In the genomic region with DNA sequence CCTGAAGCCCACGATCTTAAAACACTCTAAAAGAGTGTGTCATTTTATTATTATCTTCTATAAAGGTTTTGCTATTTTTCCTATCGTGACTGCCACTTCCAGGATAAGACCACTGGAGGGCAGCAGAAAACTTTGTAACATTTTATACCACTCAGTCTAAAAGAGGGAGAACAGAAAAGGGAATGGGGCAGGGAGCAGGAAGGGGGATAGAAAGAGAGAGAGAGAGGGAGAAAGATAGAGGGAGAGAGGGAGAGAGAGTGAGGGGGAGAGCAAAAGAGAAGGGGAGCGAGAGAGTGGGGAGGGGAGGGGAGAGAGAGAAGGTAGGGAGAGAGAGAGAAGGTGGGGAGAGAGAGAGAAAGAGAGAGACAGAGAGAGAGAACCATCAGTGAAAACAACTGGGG, we compare ENCODE assay signal across 8 cellular contexts. TPM values are rescaled to one million over a fixed set of nuclear protein-coding genes. Genes with fewer than 3 reads are reported as not detected.
DNase-seq lines count a peak whose midpoint lies in the region; ATAC-seq and TF ChIP-seq lines count a peak whose summit lies in the region.

No MANE protein-coding gene starts in this region.

- H3K9me2 ChIP-seq in SK-N-SH: no peaks in the 10 kb centered on the region

- TF ChIP-seq RAD21 in SK-N-SH (IDR thresholded peaks at IDR 0.05; ENCODE audit: low read length): peak; percentile 90

- no peak for ATAC-seq in HG03097 (IDR thresholded peaks at IDR 0.05; ENCODE audit: low FRiP score, unreplicated experiment)

- no peak overlapping the region for H3K27ac ChIP-seq in KMS-11
- H3K27ac ChIP-seq in SK-N-SH (ENCODE audit: low read depth in 2 of 2, low read length in 1 of 2): no peak overlapping the region

- no peaks in the 10 kb centered on the region for H3K36me3 ChIP-seq in KMS-11 (ENCODE audit: insufficient read depth)
- no peaks in the 10 kb centered on the region for H3K36me3 ChIP-seq in SK-N-SH (replicated peaks in 1 of 2; ENCODE audit: control insufficient read depth in 1 of 2, insufficient read depth in 2 of 2, low read length in 1 of 2)

- H3K27me3 Mint-ChIP-seq in activated T-cell treated with anti-CD3 and anti-CD28 coated beads, Interleukin-2, amount 50 U/mL, for 24 hours: no peaks in the 10 kb centered on the region
- H3K27me3 Mint-ChIP-seq in brain: no peaks in the 10 kb centered on the region
- peaks cover 0 to 5% (median 2%) of the 10 kb centered on the region in 3 donors for H3K27me3 Mint-ChIP-seq in immature natural killer cell (ENCODE audit: low read depth in 3 of 3)

- H3K36me3 Mint-ChIP-seq in activated T-cell treated with anti-CD3 and anti-CD28 coated beads, Interleukin-2, amount 50 U/mL, for 24 hours (ENCODE audit: low read depth): no peaks in the 10 kb centered on the region
- H3K36me3 Mint-ChIP-seq in brain (no peaks in the 10 kb centered on the region), immature natural killer cell (no peaks in the 10 kb centered on the region)

- H3K4me3 ChIP-seq in KMS-11 (IDR thresholded peaks at IDR 0.05; ENCODE audit: insufficient read depth, low read depth, low read length) (no peak overlapping the region), SK-N-SH (ENCODE audit: low read depth in 2 of 2, low read length in 1 of 2) (no peak overlapping the region)

- no peaks in the 10 kb centered on the region for H3K4me1 ChIP-seq in KMS-11 (ENCODE audit: low read depth, poor library complexity, severe bottlenecking)
- peaks cover 11 to 14% of the 10 kb centered on the region in 2 experiments; a peak in 3 of 4 replicates for H3K4me1 ChIP-seq in SK-N-SH (ENCODE audit: control insufficient read depth in 1 of 2, insufficient read depth in 2 of 2, low read depth in 1 of 2, low read length in 1 of 2)

- H3K79me2 ChIP-seq in KMS-11 (ENCODE audit: insufficient read depth, low read depth) (no peaks in the 10 kb centered on the region), SK-N-SH (ENCODE audit: insufficient read depth) (no peaks in the 10 kb centered on the region)

- H2AFZ ChIP-seq in KMS-11 (ENCODE audit: low read depth) (no peak overlapping the region), SK-N-SH (ENCODE audit: low read depth) (peak overlapping the region; percentile 41)

- H3F3A ChIP-seq in SK-N-SH (replicated peaks; ENCODE audit: insufficient read depth): peaks cover 3% of the 10 kb centered on the region

- no peak overlapping the region for H3K27ac Mint-ChIP-seq in activated T-cell treated with anti-CD3 and anti-CD28 coated beads, Interleukin-2, amount 50 U/mL, for 24 hours
- H3K27ac Mint-ChIP-seq in brain (peak overlapping the region in 3 of 5 experiments; percentile 18 to 69 (median 41)), immature natural killer cell (peak overlapping the region in 1 of 6 donors; percentile 50)

- H3K9me3 ChIP-seq in SK-N-SH: no peaks in the 10 kb centered on the region

- TF ChIP-seq EP300 in SK-N-SH (IDR thresholded peaks at IDR 0.05; ENCODE audit: borderline replicate concordance in 1 of 2, low read depth in 1 of 2, low read length in 1 of 2): no peak

- POLR2A ChIA-PET in SK-N-SH (lab: Yijun Ruan, JAX): no interaction called here

- no peak overlapping the region for H3K4me3 Mint-ChIP-seq in activated T-cell treated with anti-CD3 and anti-CD28 coated beads, Interleukin-2, amount 50 U/mL, for 24 hours
- H3K4me3 Mint-ChIP-seq in brain (no peak overlapping the region), immature natural killer cell (no peak overlapping the region)

- peaks cover 11% of the 10 kb centered on the region for H3K4me1 Mint-ChIP-seq in activated T-cell treated with anti-CD3 and anti-CD28 coated beads, Interleukin-2, amount 50 U/mL, for 24 hours (ENCODE audit: low read depth)
- peaks cover 25% of the 10 kb centered on the region for H3K4me1 Mint-ChIP-seq in brain
- no peaks in the 10 kb centered on the region for H3K4me1 Mint-ChIP-seq in immature natural killer cell

- DNase-seq in activated T-cell treated with anti-CD3 and anti-CD28 coated beads for 24 hours (ENCODE audit: low read depth): peak; percentile 32
- no peak for DNase-seq in activated T-cell treated with anti-CD3 and anti-CD28 coated beads, Interleukin-2, amount 50 U/mL, for 24 hours
- peak; percentile 58 for DNase-seq in SK-N-SH
- DNase-seq in immature natural killer cell: peak; percentile 35 to 58 (median 48)
- DNase-seq in stimulated activated CD4-positive, alpha-beta T cell treated with anti-CD3 and anti-CD28 coated beads, Interleukin-2, amount 100 ng/mL, for 24 hours: peak; percentile 16 to 43

- TF ChIP-seq CTCF in KMS-11 (conservative IDR thresholded peaks at IDR 0.05; ENCODE audit: low read depth, low read length) (peak; percentile 89), SK-N-SH (IDR thresholded peaks at IDR 0.05) (peak; percentile 88), brain (conservative IDR thresholded peaks at IDR 0.05) (peak; percentile 82 to 85)

- WGBS in SK-N-SH (ENCODE audit: low lambda C conversion rate): under 1% methylated on average over 3 of the region's 3 CpGs

- H4K20me1 ChIP-seq in KMS-11 (ENCODE audit: insufficient read depth) (no peaks in the 10 kb centered on the region), SK-N-SH (ENCODE audit: insufficient read depth) (no peaks in the 10 kb centered on the region)

- no peaks in the 10 kb centered on the region for H3K9me3 Mint-ChIP-seq in activated T-cell treated with anti-CD3 and anti-CD28 coated beads, Interleukin-2, amount 50 U/mL, for 24 hours
- H3K9me3 Mint-ChIP-seq in brain (peaks cover 0 to 3% (median 0%) of the 10 kb centered on the region in 5 experiments), immature natural killer cell (no peaks in the 10 kb centered on the region)

- H3K27me3 ChIP-seq in KMS-11 (ENCODE audit: insufficient read depth, low read depth): no peaks in the 10 kb centered on the region
- no peaks in the 10 kb centered on the region for H3K27me3 ChIP-seq in SK-N-SH (ENCODE audit: insufficient read depth)

- H3K4me2 ChIP-seq in KMS-11 (no peak overlapping the region), SK-N-SH (no peak overlapping the region)

- CTCF ChIA-PET in SK-N-SH (lab: Yijun Ruan, JAX): interaction anchor here (0.6 to 6.5 kb wide), 11 partner anchors 9 to 376 kb away, joined by 3 to 43 read pairs (median 3); a partner anchor contains a TSS

- H3K9ac ChIP-seq in KMS-11: no peak overlapping the region
- H3K9ac ChIP-seq in SK-N-SH: no peak overlapping the region

TF ChIP-seq in SK-N-SH, 30 proteins besides CTCF, POLR2A, EP300 and RAD21:
- no peak for TF ChIP-seq POLR2AphosphoS5 (IDR thresholded peaks at IDR 0.05; ENCODE audit: low read depth, low read length)
- peak; percentile 88 for TF ChIP-seq SMC3 (IDR thresholded peaks at IDR 0.05; ENCODE audit: low read depth, low read length)
- TF ChIP-seq ELF1 (IDR thresholded peaks at IDR 0.05): no peak
TF ChIP-seq in SK-N-SH: peak in this region for 1.

RNA-seq across cellular contexts. Expression of a gene that starts 2.0 kb away (rescaled TPM):
- polyA plus RNA-seq in SK-N-SH (2012; rRNA removed) (not detected in 2 replicates), brain (ENCODE audit: insufficient read depth, low read depth, low replicate concordance) (not detected), immature natural killer cell (not detected)
- 0.01 TPM in 2 replicates for polyA plus RNA-seq in SK-N-SH (2012; cell fraction: cytosol; rRNA removed)
- 0.01 TPM in 1 of 2 replicates, not detected in the other for polyA plus RNA-seq in SK-N-SH (2012; cell fraction: nucleus; rRNA removed)

RNA-seq across cellular contexts. Expression of a gene that starts 31.4 kb away (rescaled TPM):
- polyA plus RNA-seq in SK-N-SH (2012; rRNA removed) (0.03 and 0.18 TPM in 2 replicates), brain (ENCODE audit: insufficient read depth, low read depth, low replicate concordance) (not detected), immature natural killer cell (under 1 TPM in 1 of 3 donors, not detected in 2; 0.10 TPM)
- polyA plus RNA-seq in SK-N-SH (2012; cell fraction: cytosol; rRNA removed): 0.14 and 0.18 TPM in 2 replicates
- 0.08 and 0.14 TPM in 2 replicates for polyA plus RNA-seq in SK-N-SH (2012; cell fraction: nucleus; rRNA removed)

RNA-seq across cellular contexts. Expression of a gene that starts 40.3 kb away (rescaled TPM):
- polyA plus RNA-seq in SK-N-SH (2012; rRNA removed) (76.2 and 109 TPM in 2 replicates), brain (ENCODE audit: insufficient read depth, low read depth, low replicate concordance) (27.0 TPM), immature natural killer cell (under 1 TPM in 1 of 3 donors, not detected in 2; 0.51 TPM)
- polyA plus RNA-seq in SK-N-SH (2012; cell fraction: cytosol; rRNA removed): 103 and 113 TPM in 2 replicates
- polyA plus RNA-seq in SK-N-SH (2012; cell fraction: nucleus; rRNA removed): 41.9 and 53.5 TPM in 2 replicates

RNA-seq across cellular contexts. Expression of a gene that starts 41.9 kb away (rescaled TPM):
- polyA plus RNA-seq in SK-N-SH (2012; rRNA removed): 0.87 and 1.0 TPM in 2 replicates
- 1.1 and 1.5 TPM in 2 replicates for polyA plus RNA-seq in SK-N-SH (2012; cell fraction: cytosol; rRNA removed)
- 1.7 and 1.9 TPM in 2 replicates for polyA plus RNA-seq in SK-N-SH (2012; cell fraction: nucleus; rRNA removed)
- 5.4 TPM for polyA plus RNA-seq in brain (ENCODE audit: insufficient read depth, low read depth, low replicate concordance)
- polyA plus RNA-seq in immature natural killer cell: 1 to 10 TPM in 1 of 3 donors, under 1 TPM in 1, not detected in 1; 0.57 to 1.1 TPM

RNA-seq across cellular contexts. Expression of a gene that starts 42.1 kb away (rescaled TPM):
- polyA plus RNA-seq in SK-N-SH (2012; rRNA removed) (14.7 and 18.7 TPM in 2 replicates), brain (ENCODE audit: insufficient read depth, low read depth, low replicate concordance) (43.2 TPM), immature natural killer cell (10 to 100 TPM; 27.1 to 73.5 (median 47.5) TPM)
- 19.0 and 19.9 TPM in 2 replicates for polyA plus RNA-seq in SK-N-SH (2012; cell fraction: cytosol; rRNA removed)
- 8.6 and 18.0 TPM in 2 replicates for polyA plus RNA-seq in SK-N-SH (2012; cell fraction: nucleus; rRNA removed)

Comparison
In these comparisons a context has a peak if more than half of its experiments do, and no peak if none do; other contexts are left out.
1. RNA of a gene that starts 40.3 kb away (polyA plus RNA-seq): 41.9 to 113 TPM in SK-N-SH and 27.0 TPM in brain (single experiment); 0.51 TPM in immature natural killer cell; every median in the first group is over 10 times any median in the second.
2. Peak in every context shown above with its lines, with median percentiles within 50 percentile points of each other: CTCF ChIP-seq.